In genomic region chr2:15412309-15412708, GRCh38 we compare ENCODE assay signal across 17 cellular contexts.
DNase-seq lines count a peak whose midpoint lies in the region; ATAC-seq, FAIRE-seq and TF ChIP-seq lines count a peak whose summit lies in the region.
"Had no signal": no experiment of that assay in that cellular context is flagged by ENCODE, and none has a peak within 500 bp of the region (broad histone marks: within the 10 kb centered on the region; RNA-seq: fewer than 3 reads in every experiment).

No MANE protein-coding gene starts in this region.

- no peaks in the 10 kb centered on the region for H3K79me2 ChIP-seq in PC-3 (ENCODE audit: low read length)

- POLR2A ChIA-PET in PC-3 (lab: Charles Lee; ENCODE audit: unreplicated experiment): interaction anchor here (0.6 kb wide), 1 partner anchor 22 kb away, joined by 8 read pairs; no protein-coding TSS in a partner anchor

- H3K9ac ChIP-seq in PC-3 (ENCODE audit: low read length): no peak overlapping the region

- CTCF ChIA-PET in PC-3 (lab: Charles Lee): no interaction called here

- H3K27me3 ChIP-seq in left ventricle myocardium inferior (ENCODE audit: low read depth) (no peaks in the 10 kb centered on the region), PC-3 (ENCODE audit: low read length) (no peaks in the 10 kb centered on the region), bronchial epithelial cell (ENCODE audit: control insufficient read depth, insufficient read depth, low read length) (no peaks in the 10 kb centered on the region)

- no peaks in the 10 kb centered on the region for H4K20me1 ChIP-seq in PC-3 (ENCODE audit: low read length)

- TF ChIP-seq CTCF in left ventricle myocardium inferior (IDR thresholded peaks at IDR 0.05; ENCODE audit: borderline replicate concordance) (no peak), PC-3 (conservative IDR thresholded peaks at IDR 0.05; ENCODE audit: low read depth, low read length) (no peak), bronchial epithelial cell (IDR thresholded peaks at IDR 0.05; ENCODE audit: insufficient read depth, low read length, severe bottlenecking) (no peak)

- BruUV-seq in PC-3 (replicated peaks; lab: Mats Ljungman, UMichigan): no TSS peak

- no peak for ATAC-seq in Right ventricle myocardium inferior
- no peak for ATAC-seq in PC-3

- H3K4me3 ChIP-seq in left ventricle myocardium inferior: no peak overlapping the region
- H3K4me3 ChIP-seq in PC-3 (ENCODE audit: low read length): no peak overlapping the region
- H3K4me3 ChIP-seq in bronchial epithelial cell (ENCODE audit: low read depth, low read length): no peak overlapping the region

- H2AFZ ChIP-seq in PC-3 (ENCODE audit: low read length): no peak overlapping the region

- H3K36me3 ChIP-seq in left ventricle myocardium inferior (peaks cover 67% of the 10 kb centered on the region), PC-3 (ENCODE audit: low read depth, low read length) (no peaks in the 10 kb centered on the region), bronchial epithelial cell (ENCODE audit: control insufficient read depth, insufficient read depth, low read length) (no peaks in the 10 kb centered on the region)

- intact Hi-C loops in left ventricle myocardium inferior (cut with micrococcal nuclease) (no loop called here), Right ventricle myocardium inferior (cut with DNase I) (no loop called here), PC-3 (cut with micrococcal nuclease) (no loop called here)

- peaks cover 12% of the 10 kb centered on the region for H3K4me1 ChIP-seq in left ventricle myocardium inferior
- H3K4me1 ChIP-seq in PC-3 (ENCODE audit: insufficient read depth, low read length): no peaks in the 10 kb centered on the region
- H3K4me1 ChIP-seq: Caco-2 had no signal

- H3F3A ChIP-seq in PC-3 (ENCODE audit: low read length, unreplicated experiment): no peaks in the 10 kb centered on the region

- DNase-seq in left ventricle myocardium inferior (no peak), Right ventricle myocardium inferior (ENCODE audit: missing footprints) (no peak), PC-3 (peak; percentile 18), bronchial epithelial cell (ENCODE audit: low read depth) (peak; percentile 22), renal cortical epithelial cell (ENCODE audit: low read depth) (peak; percentile 3), germinal center (ENCODE audit: low spot score) (no peak)
- DNase-seq in activated CD8-positive, alpha-beta memory T cell treated with anti-CD3 and anti-CD28 coated beads, Interleukin-2, amount 50 U/mL, for 48 hours: no peak
- DNase-seq: C1 segment of cervical spinal cord; Caco-2; CD4-positive, alpha-beta memory T cell; DMS153; DND-41; H7; HCEC 1CT had no signal

- no peak overlapping the region for H3K4me2 ChIP-seq in PC-3 (ENCODE audit: low read length)

- no peak for FAIRE-seq in bronchial epithelial cell (lab: Jason Lieb, UNC)
- FAIRE-seq: G401.6, GM12892, H1 had no signal

- H3K9me2 ChIP-seq in PC-3 (replicated peaks; ENCODE audit: low read length): no peaks in the 10 kb centered on the region

- H3K9me3 ChIP-seq in left ventricle myocardium inferior (replicated peaks) (no peaks in the 10 kb centered on the region), PC-3 (ENCODE audit: low read length) (no peaks in the 10 kb centered on the region)
- H3K9me3 ChIP-seq: Caco-2 had no signal

- H3K27ac ChIP-seq in left ventricle myocardium inferior (replicated peaks) (peak overlapping the region; percentile 37), PC-3 (ENCODE audit: low read length) (no peak overlapping the region)

Comparison
In these comparisons a context has a peak if more than half of its experiments do, and no peak if none do; other contexts are left out.
1. DNase-seq: peak in PC-3 (single experiment), bronchial epithelial cell (single experiment) and renal cortical epithelial cell (single experiment); none in left ventricle myocardium inferior (single experiment), Right ventricle myocardium inferior (single experiment), germinal center (single experiment) and activated CD8-positive, alpha-beta memory T cell treated with anti-CD3 and anti-CD28 coated beads, Interleukin-2, amount 50 U/mL, for 48 hours (single experiment).